ENCODE assay signal across 34 cellular contexts in the genomic region with DNA sequence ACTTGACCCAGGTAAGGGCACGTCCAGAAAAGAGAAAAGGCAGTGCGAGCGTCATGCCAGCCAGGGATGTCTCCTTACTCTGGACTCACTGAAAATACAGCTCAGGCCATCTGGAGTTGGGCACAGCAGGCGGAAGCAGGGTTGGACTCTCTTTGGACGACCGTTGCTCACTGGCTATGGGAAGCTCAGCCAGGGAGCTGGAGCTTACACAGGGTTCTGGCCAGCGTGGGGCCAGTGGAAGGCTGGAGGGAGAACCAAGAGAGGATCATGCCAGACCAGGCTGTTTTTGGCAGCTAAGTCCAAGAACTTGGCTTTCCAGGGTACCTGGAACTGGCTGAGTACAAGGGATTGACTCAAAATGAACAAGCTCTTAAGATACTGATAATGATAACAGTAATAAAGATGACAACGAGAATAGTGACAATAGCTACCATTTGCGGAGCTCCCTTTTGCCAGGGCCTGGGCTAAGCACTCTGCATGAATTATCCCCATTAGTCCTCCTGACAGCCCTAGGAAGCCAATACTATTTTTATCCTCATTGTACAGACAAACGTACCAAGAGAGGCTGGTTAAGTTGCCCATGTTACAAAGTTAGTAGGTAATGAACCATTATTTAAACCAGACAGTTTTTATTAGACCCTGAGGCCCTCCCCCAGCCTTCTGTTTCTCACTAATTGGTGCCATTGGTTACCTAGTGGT.
"Had no signal": no experiment of that assay in that cellular context is flagged by ENCODE, and none has a peak within 500 bp of the region (broad histone marks: within the 10 kb centered on the region; RNA-seq: fewer than 3 reads in every experiment).

No MANE protein-coding gene starts in this region.

- H3K4me1 Mint-ChIP-seq: mesothelial cell of epicardium; stimulated activated memory B cell treated with anti-CD40 and anti-IgM and Interleukin-4, amounts not matched to agents 10 μg/mL and 1 μg/mL and 100 μg/mL, for 72 hours; T-helper 17 cell had no signal

- H3K9me3 ChIP-seq: ascending aorta, gastrocnemius medialis, left lung, pancreas, psoas muscle, thyroid gland, upper lobe of left lung had no signal

- FAIRE-seq: colon, islet of Langerhans, pancreas had no signal

- H3K4me3 ChIP-seq: ascending aorta, gastrocnemius medialis, left lung, pancreas, psoas muscle, smooth muscle cell, thyroid gland, upper lobe of left lung had no signal

- H3K27ac Mint-ChIP-seq: activated CD4-positive, alpha-beta T cell treated with anti-CD3 and anti-CD28 coated beads, Interleukin-2, amount 10 ng/mL, durations not matched to agents 24 days and 14 days; activated naive CD4-positive, alpha-beta T cell treated with anti-CD3 and anti-CD28 coated beads for 36 hours; activated naive CD8-positive, alpha-beta T cell treated with anti-CD3 and anti-CD28 coated beads, Interleukin-2, amount 10 ng/mL, durations not matched to agents 7 days and 5 days; activated T-helper 1 cell treated with anti-CD3 and anti-CD28 coated beads, Interleukin-12 subunit alpha, Interleukin-12 subunit beta, Interleukin-2, Interleukin-4 antibody, amounts not matched to agents 30 ng/mL and 10 ng/mL and 1 ng/mL, durations not matched to agents 14 hours and 24 hours and 36 hours; mesothelial cell of epicardium; stimulated activated memory B cell treated with anti-CD40 and anti-IgM and Interleukin-4, amounts not matched to agents 10 μg/mL and 1 μg/mL and 100 μg/mL, for 72 hours; T-helper 17 cell had no signal

- H3K4me1 ChIP-seq: ascending aorta, gastrocnemius medialis, left lung, pancreas, psoas muscle, thyroid gland, upper lobe of left lung had no signal

- H3K27me3 ChIP-seq: ascending aorta, gastrocnemius medialis, left lung, pancreas, thyroid gland, upper lobe of left lung had no signal

- H3K9me3 Mint-ChIP-seq: activated CD4-positive, alpha-beta T cell treated with anti-CD3 and anti-CD28 coated beads, Interleukin-2, amount 10 ng/mL, durations not matched to agents 24 days and 14 days; activated CD8-positive, alpha-beta T cell treated with anti-CD3 and anti-CD28 coated beads for 36 hours; activated naive CD4-positive, alpha-beta T cell treated with anti-CD3 and anti-CD28 coated beads for 36 hours; activated naive CD8-positive, alpha-beta T cell treated with anti-CD3 and anti-CD28 coated beads, Interleukin-2, amount 10 ng/mL, durations not matched to agents 7 days and 5 days; activated T-helper 1 cell treated with anti-CD3 and anti-CD28 coated beads, Interleukin-12 subunit alpha, Interleukin-12 subunit beta, Interleukin-2, Interleukin-4 antibody, amounts not matched to agents 30 ng/mL and 10 ng/mL and 1 ng/mL, durations not matched to agents 14 hours and 24 hours and 36 hours; mesothelial cell of epicardium; naive thymus-derived CD4-positive, alpha-beta T cell; stimulated activated naive CD8-positive, alpha-beta T cell treated with anti-CD3 and anti-CD28 coated beads, Interleukin-15, amount 100 ng/mL, for 72 hours had no signal

- DNase-seq: activated CD4-positive, alpha-beta T cell treated with anti-CD3 and anti-CD28 coated beads, Interleukin-2, amount 10 ng/mL, durations not matched to agents 24 days and 14 days; activated CD4-positive, CD25-positive, alpha-beta regulatory T cell treated with anti-CD3 and anti-CD28 coated beads, Interleukin-2, amount 50 U/mL, for 72 hours; activated CD8-positive, alpha-beta T cell treated with anti-CD3 and anti-CD28 coated beads for 36 hours; activated effector memory CD4-positive, alpha-beta T cell treated with anti-CD3 and anti-CD28 coated beads, Interleukin-2, amount 50 U/mL, for 16 hours; activated naive CD4-positive, alpha-beta T cell treated with anti-CD3 and anti-CD28 coated beads for 36 hours; activated naive CD8-positive, alpha-beta T cell treated with anti-CD3 and anti-CD28 coated beads, Interleukin-2, amount 10 ng/mL, durations not matched to agents 7 days and 5 days; activated T-cell treated with anti-CD3 and anti-CD28 coated beads, Interleukin-2, amount 50 U/mL, for 1 hour; central memory CD4-positive, alpha-beta T cell; dermis blood vessel endothelial cell; effector CD4-positive, alpha-beta T cell; gastrocnemius medialis; glutamatergic neuron; left lung; mammary epithelial cell; naive thymus-derived CD4-positive, alpha-beta T cell; pancreas; psoas muscle; stimulated activated CD4-positive, alpha-beta T cell treated with anti-CD3 and anti-CD28 coated beads, Interleukin-1b, Interleukin-23, amount 100 ng/mL, for 48 hours; stimulated activated CD4-positive, alpha-beta T cell treated with anti-CD3 and anti-CD28 coated beads, Interleukin-4, amount 100 ng/mL, for 4 hours; stimulated activated CD8-positive, alpha-beta memory T cell treated with anti-CD3 and anti-CD28 coated beads, Interleukin-4, amount 100 ng/mL, for 48 hours; stimulated activated naive CD8-positive, alpha-beta T cell treated with anti-CD3 and anti-CD28 coated beads, Interleukin-15, amount 100 ng/mL, for 72 hours; substantia nigra; T-helper 17 cell; T1000; thyroid gland; upper lobe of left lung had no signal

- H3K4me2 ChIP-seq: smooth muscle cell had no signal

- H3K27me3 Mint-ChIP-seq: activated CD4-positive, alpha-beta T cell treated with anti-CD3 and anti-CD28 coated beads, Interleukin-2, amount 10 ng/mL, durations not matched to agents 24 days and 14 days; activated CD8-positive, alpha-beta T cell treated with anti-CD3 and anti-CD28 coated beads for 36 hours; activated naive CD8-positive, alpha-beta T cell treated with anti-CD3 and anti-CD28 coated beads, Interleukin-2, amount 10 ng/mL, durations not matched to agents 7 days and 5 days; naive thymus-derived CD4-positive, alpha-beta T cell; stimulated activated naive CD8-positive, alpha-beta T cell treated with anti-CD3 and anti-CD28 coated beads, Interleukin-15, amount 100 ng/mL, for 72 hours had no signal

- H3K36me3 Mint-ChIP-seq: activated naive CD8-positive, alpha-beta T cell treated with anti-CD3 and anti-CD28 coated beads, Interleukin-2, amount 10 ng/mL, durations not matched to agents 7 days and 5 days; mesothelial cell of epicardium; naive thymus-derived CD4-positive, alpha-beta T cell; stimulated activated memory B cell treated with anti-CD40 and anti-IgM and Interleukin-4, amounts not matched to agents 10 μg/mL and 1 μg/mL and 100 μg/mL, for 72 hours had no signal

- ATAC-seq: activated CD8-positive, alpha-beta T cell treated with anti-CD3 and anti-CD28 coated beads for 36 hours; gastrocnemius medialis; naive thymus-derived CD4-positive, alpha-beta T cell; pancreas; psoas muscle; stimulated activated naive CD8-positive, alpha-beta T cell treated with anti-CD3 and anti-CD28 coated beads, Interleukin-15, amount 100 ng/mL, for 72 hours; T-helper 17 cell had no signal

- H3K4me3 Mint-ChIP-seq: activated CD4-positive, alpha-beta T cell treated with anti-CD3 and anti-CD28 coated beads, Interleukin-2, amount 10 ng/mL, durations not matched to agents 24 days and 14 days; activated CD8-positive, alpha-beta T cell treated with anti-CD3 and anti-CD28 coated beads for 36 hours; activated naive CD4-positive, alpha-beta T cell treated with anti-CD3 and anti-CD28 coated beads for 36 hours; activated naive CD8-positive, alpha-beta T cell treated with anti-CD3 and anti-CD28 coated beads, Interleukin-2, amount 10 ng/mL, durations not matched to agents 7 days and 5 days; activated T-helper 1 cell treated with anti-CD3 and anti-CD28 coated beads, Interleukin-12 subunit alpha, Interleukin-12 subunit beta, Interleukin-2, Interleukin-4 antibody, amounts not matched to agents 30 ng/mL and 10 ng/mL and 1 ng/mL, durations not matched to agents 14 hours and 24 hours and 36 hours; mesothelial cell of epicardium; stimulated activated memory B cell treated with anti-CD40 and anti-IgM and Interleukin-4, amounts not matched to agents 10 μg/mL and 1 μg/mL and 100 μg/mL, for 72 hours; stimulated activated naive CD8-positive, alpha-beta T cell treated with anti-CD3 and anti-CD28 coated beads, Interleukin-15, amount 100 ng/mL, for 72 hours; T-helper 17 cell had no signal

- H3K36me3 ChIP-seq: ascending aorta, gastrocnemius medialis, left lung, pancreas, thyroid gland, upper lobe of left lung had no signal

- H3K27ac ChIP-seq: epithelial cell of prostate, gastrocnemius medialis, left lung, pancreas, psoas muscle, thyroid gland, upper lobe of left lung had no signal
